ENCODE assay signal across 26 cellular contexts in genomic region chr6:81308577-81309279, GRCh38.
"Had no signal": no experiment of that assay in that cellular context is flagged by ENCODE, and none has a peak within 500 bp of the region (broad histone marks: within the 10 kb centered on the region; RNA-seq: fewer than 3 reads in every experiment).

No MANE protein-coding gene starts in this region.

- H3K27ac ChIP-seq: left lung, lower lobe of right lung, pancreas, prostate gland, sigmoid colon, spleen, suprapubic skin, thoracic aorta, tibial artery, upper lobe of right lung had no signal

- H3K4me3 ChIP-seq: left lung, lower lobe of right lung, pancreas, prostate gland, sigmoid colon, spleen, suprapubic skin, thoracic aorta, tibial artery, upper lobe of right lung had no signal

- H3K27me3 ChIP-seq: left lung, sigmoid colon, spleen, suprapubic skin, tibial artery, upper lobe of right lung had no signal

- H3K36me3 ChIP-seq: left lung, lower lobe of right lung, pancreas, prostate gland, sigmoid colon, spleen, suprapubic skin, thoracic aorta, tibial artery, upper lobe of right lung had no signal

- H3K9me3 ChIP-seq: lower lobe of right lung, pancreas, prostate gland, suprapubic skin, upper lobe of right lung had no signal

- DNase-seq: head of caudate nucleus; hypothalamus; immature natural killer cell; kidney; left lung; lower lobe of right lung; mammary epithelial cell; mesenchymal stem cell; naive thymus-derived CD8-positive, alpha-beta T cell; nucleus accumbens; pancreas; posterior cingulate gyrus; retina; right cardiac atrium; sigmoid colon; small intestine; spleen; stimulated activated CD4-positive, alpha-beta T cell treated with anti-CD3 and anti-CD28 coated beads, Interleukin-4, amount 100 ng/mL, for 24 hours; stimulated activated naive CD4-positive, alpha-beta T cell; tibial artery; trophoblast cell; upper lobe of right lung had no signal

- ATAC-seq: left lung; lower lobe of right lung; naive thymus-derived CD8-positive, alpha-beta T cell; pancreas; stimulated activated effector memory CD8-positive, alpha-beta T cell treated with anti-CD3 and anti-CD28 coated beads, Interleukin-12 subunit alpha, Interleukin-12 subunit beta, amount 100 ng/mL, for 72 hours; upper lobe of right lung had no signal

- H3K4me1 ChIP-seq: left lung, lower lobe of right lung, pancreas, prostate gland, sigmoid colon, spleen, upper lobe of right lung had no signal
